1 cellular context compared by ENCODE assay signal in genomic region chr7:98826400-98826799, GRCh38.
TF ChIP-seq lines count a peak whose summit lies in the region.

No MANE protein-coding gene starts in this region.

TF ChIP-seq in GM23338, 12 proteins besides CTCF, POLR2A, EP300 and RAD21:
- TF ChIP-seq JUNB (IDR thresholded peaks at IDR 0.05; ENCODE audit: unreplicated experiment): no peak
